In genomic region chr3:77746892-77747291, GRCh38 we compare ENCODE assay signal across 16 cellular contexts.
"Had no signal": no experiment of that assay in that cellular context is flagged by ENCODE, and none has a peak within 500 bp of the region (broad histone marks: within the 10 kb centered on the region; RNA-seq: fewer than 3 reads in every experiment).

No MANE protein-coding gene starts in this region.

- H3K27me3 ChIP-seq: spleen, testis, transverse colon had no signal

- H3K9me3 ChIP-seq: spleen, testis, transverse colon had no signal

- DNase-seq: activated CD4-positive, alpha-beta T cell treated with anti-CD3 and anti-CD28 coated beads for 4 hours; activated CD4-positive, alpha-beta T cell treated with anti-CD3 and anti-CD28 coated beads, Interleukin-2, amount 50 U/mL, for 48 hours; activated CD8-positive, alpha-beta memory T cell treated with anti-CD3 and anti-CD28 coated beads for 24 hours; activated effector memory CD4-positive, alpha-beta T cell treated with Interleukin-2 at 50 U/mL for 16 hours; activated naive CD4-positive, alpha-beta T cell treated with Interleukin-2 at 50 U/mL for 16 hours; anterior cingulate cortex; dermis blood vessel endothelial cell; effector CD4-positive, alpha-beta T cell; left cardiac atrium; left ventricle myocardium superior; posterior cingulate gyrus; right cardiac atrium; spleen; stimulated activated naive CD4-positive, alpha-beta T cell treated with Interleukin-2 at 50 U/mL for 16 hours; testis; transverse colon had no signal

- H3K4me3 ChIP-seq: spleen, testis, transverse colon had no signal

- H3K4me1 ChIP-seq: spleen, testis, transverse colon had no signal

- H3K36me3 ChIP-seq: spleen, transverse colon had no signal
